ENCODE assay signal across 29 cellular contexts in the genomic region with DNA sequence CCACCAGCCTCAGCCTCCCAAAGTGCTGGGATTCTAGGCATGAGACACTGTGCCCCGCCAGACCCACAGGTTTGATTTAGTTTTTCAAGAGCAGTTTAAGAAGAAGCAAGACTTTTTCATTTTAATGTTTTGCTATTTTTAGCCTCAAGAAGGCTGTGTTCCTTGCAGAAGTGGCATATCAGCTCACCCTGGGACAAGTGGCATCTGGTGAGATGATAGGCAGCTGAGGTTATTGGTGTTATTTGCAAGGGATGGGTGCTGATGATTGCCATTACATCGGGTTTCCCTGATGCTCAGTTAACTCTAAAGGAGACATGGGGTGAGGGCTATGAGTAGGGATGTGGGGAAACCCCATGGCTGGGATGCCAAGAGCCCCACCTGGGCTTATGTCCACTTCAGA.
"Had no signal": no experiment of that assay in that cellular context is flagged by ENCODE, and none has a peak within 500 bp of the region (broad histone marks: within the 10 kb centered on the region; RNA-seq: fewer than 3 reads in every experiment).

No MANE protein-coding gene starts in this region.

- H3K27me3 ChIP-seq: stomach, suprapubic skin, testis, thyroid gland, tibial artery, tibial nerve, transverse colon, upper lobe of left lung, upper lobe of right lung, uterus, vagina had no signal

- H3K9me3 ChIP-seq: stomach, suprapubic skin, testis, thoracic aorta, thyroid gland, tibial artery, tibial nerve, transverse colon, upper lobe of left lung, upper lobe of right lung, uterus, vagina had no signal

- H3K36me3 Mint-ChIP-seq: stimulated activated effector memory CD8-positive, alpha-beta T cell treated with anti-CD3 and anti-CD28 coated beads, Interleukin-12 subunit alpha, Interleukin-12 subunit beta, amount 100 ng/mL, for 72 hours; stimulated activated memory B cell treated with anti-CD40 and anti-IgM and Interleukin-4, amounts not matched to agents 10 μg/mL and 1 μg/mL and 100 μg/mL, for 72 hours; stimulated activated naive B cell treated with anti-CD40 and anti-IgM and Interleukin-4, amounts not matched to agents 10 μg/mL and 1 μg/mL and 100 μg/mL, for 72 hours; type B pancreatic cell had no signal

- H3K27me3 Mint-ChIP-seq: stimulated activated memory B cell treated with anti-CD40 and anti-IgM and Interleukin-4, amounts not matched to agents 10 μg/mL and 1 μg/mL and 100 μg/mL, for 72 hours; stimulated activated naive B cell treated with anti-CD40 and anti-IgM and Interleukin-4, amounts not matched to agents 10 μg/mL and 1 μg/mL and 100 μg/mL, for 72 hours; stimulated activated naive CD8-positive, alpha-beta T cell treated with anti-CD3 and anti-CD28 coated beads, Interleukin-15, amount 100 ng/mL, for 72 hours; stimulated activated naive CD8-positive, alpha-beta T cell treated with anti-CD3 and anti-CD28 coated beads, Interleukin-15, Interleukin-2, amounts not matched to agents 100 ng/mL and 50 ng/mL, for 24 hours; type B pancreatic cell had no signal

- FAIRE-seq: urothelium cell line had no signal

- H3K4me1 Mint-ChIP-seq: stimulated activated effector memory CD8-positive, alpha-beta T cell treated with anti-CD3 and anti-CD28 coated beads, Interleukin-12 subunit alpha, Interleukin-12 subunit beta, amount 100 ng/mL, for 72 hours; stimulated activated memory B cell treated with anti-CD40 and anti-IgM and Interleukin-4, amounts not matched to agents 10 μg/mL and 1 μg/mL and 100 μg/mL, for 72 hours; stimulated activated naive B cell treated with anti-CD40 and anti-IgM and Interleukin-4, amounts not matched to agents 10 μg/mL and 1 μg/mL and 100 μg/mL, for 72 hours; stimulated activated naive CD8-positive, alpha-beta T cell treated with anti-CD3 and anti-CD28 coated beads, Interleukin-15, amount 100 ng/mL, for 72 hours had no signal

- H3K4me1 ChIP-seq: stomach, suprapubic skin, testis, thyroid gland, tibial artery, tibial nerve, transverse colon, upper lobe of left lung, upper lobe of right lung, uterus, vagina had no signal

- ATAC-seq: stimulated activated effector memory CD8-positive, alpha-beta T cell treated with anti-CD3 and anti-CD28 coated beads, Interleukin-12 subunit alpha, Interleukin-12 subunit beta, amount 100 ng/mL, for 72 hours; stimulated activated memory B cell treated with anti-CD40 and anti-IgM and Interleukin-4, amounts not matched to agents 10 μg/mL and 1 μg/mL and 100 μg/mL, for 72 hours; stimulated activated naive B cell treated with anti-CD40 and anti-IgM and Interleukin-4, amounts not matched to agents 10 μg/mL and 1 μg/mL and 100 μg/mL, for 72 hours; stimulated activated naive CD8-positive, alpha-beta T cell treated with anti-CD3 and anti-CD28 coated beads, Interleukin-15, amount 100 ng/mL, for 72 hours; stimulated activated naive CD8-positive, alpha-beta T cell treated with anti-CD3 and anti-CD28 coated beads, Interleukin-15, Interleukin-2, amounts not matched to agents 100 U/mL and 50 U/mL, for 24 hours; upper lobe of right lung had no signal

- H3K4me3 Mint-ChIP-seq: stimulated activated effector memory CD8-positive, alpha-beta T cell treated with anti-CD3 and anti-CD28 coated beads, Interleukin-12 subunit alpha, Interleukin-12 subunit beta, amount 100 ng/mL, for 72 hours; stimulated activated memory B cell treated with anti-CD40 and anti-IgM and Interleukin-4, amounts not matched to agents 10 μg/mL and 1 μg/mL and 100 μg/mL, for 72 hours; stimulated activated naive B cell treated with anti-CD40 and anti-IgM and Interleukin-4, amounts not matched to agents 10 μg/mL and 1 μg/mL and 100 μg/mL, for 72 hours; stimulated activated naive CD8-positive, alpha-beta T cell treated with anti-CD3 and anti-CD28 coated beads, Interleukin-15, amount 100 ng/mL, for 72 hours; stimulated activated naive CD8-positive, alpha-beta T cell treated with anti-CD3 and anti-CD28 coated beads, Interleukin-15, Interleukin-2, amounts not matched to agents 100 ng/mL and 50 ng/mL, for 24 hours; type B pancreatic cell had no signal

- DNase-seq: stimulated activated CD4-positive, alpha-beta T cell treated with anti-CD3 and anti-CD28 coated beads, Interleukin-2, amount 100 ng/mL, for 48 hours; stimulated activated CD4-positive, alpha-beta T cell treated with anti-CD3 and anti-CD28 coated beads, Interleukin-4, amount 100 ng/mL, for 1 hour; stimulated activated CD4-positive, alpha-beta T cell treated with anti-CD3 and anti-CD28 coated beads, Interleukin-4, amount 100 ng/mL, for 24 hours; stimulated activated CD4-positive, alpha-beta T cell treated with anti-CD3 and anti-CD28 coated beads, Interleukin-4, amount 100 ng/mL, for 4 hours; stimulated activated CD8-positive, alpha-beta memory T cell treated with anti-CD3 and anti-CD28 coated beads, Interleukin-4, amount 100 ng/mL, for 48 hours; stimulated activated naive B cell treated with anti-CD40 and anti-IgM and Interleukin-4, amounts not matched to agents 10 μg/mL and 1 μg/mL and 100 μg/mL, for 72 hours; stimulated activated naive CD4-positive, alpha-beta T cell; stimulated activated naive CD4-positive, alpha-beta T cell treated with Interleukin-2 at 50 U/mL for 16 hours; stimulated activated naive CD8-positive, alpha-beta T cell treated with anti-CD3 and anti-CD28 coated beads, Interleukin-15, amount 100 ng/mL, for 72 hours; stimulated activated naive CD8-positive, alpha-beta T cell treated with anti-CD3 and anti-CD28 coated beads, Interleukin-15, Interleukin-2, amounts not matched to agents 100 U/mL and 50 U/mL, for 24 hours; stomach; substantia nigra; testis; thyroid gland; tibial artery; transverse colon; trophoblast cell; upper lobe of left lung; upper lobe of right lung; uterus had no signal

- H3K4me3 ChIP-seq: stomach, suprapubic skin, testis, thoracic aorta, thyroid gland, tibial artery, tibial nerve, transverse colon, upper lobe of left lung, upper lobe of right lung, uterus, vagina had no signal

- H3K36me3 ChIP-seq: stomach, suprapubic skin, thoracic aorta, thyroid gland, tibial artery, tibial nerve, transverse colon, upper lobe of left lung, upper lobe of right lung, uterus, vagina had no signal

- H3K9me3 Mint-ChIP-seq: stimulated activated effector memory CD8-positive, alpha-beta T cell treated with anti-CD3 and anti-CD28 coated beads, Interleukin-12 subunit alpha, Interleukin-12 subunit beta, amount 100 ng/mL, for 72 hours; stimulated activated memory B cell treated with anti-CD40 and anti-IgM and Interleukin-4, amounts not matched to agents 10 μg/mL and 1 μg/mL and 100 μg/mL, for 72 hours; stimulated activated naive CD8-positive, alpha-beta T cell treated with anti-CD3 and anti-CD28 coated beads, Interleukin-15, amount 100 ng/mL, for 72 hours; stimulated activated naive CD8-positive, alpha-beta T cell treated with anti-CD3 and anti-CD28 coated beads, Interleukin-15, Interleukin-2, amounts not matched to agents 100 ng/mL and 50 ng/mL, for 24 hours had no signal

- H3K27ac Mint-ChIP-seq: stimulated activated effector memory CD8-positive, alpha-beta T cell treated with anti-CD3 and anti-CD28 coated beads, Interleukin-12 subunit alpha, Interleukin-12 subunit beta, amount 100 ng/mL, for 72 hours; stimulated activated memory B cell treated with anti-CD40 and anti-IgM and Interleukin-4, amounts not matched to agents 10 μg/mL and 1 μg/mL and 100 μg/mL, for 72 hours; stimulated activated naive B cell treated with anti-CD40 and anti-IgM and Interleukin-4, amounts not matched to agents 10 μg/mL and 1 μg/mL and 100 μg/mL, for 72 hours; stimulated activated naive CD8-positive, alpha-beta T cell treated with anti-CD3 and anti-CD28 coated beads, Interleukin-15, amount 100 ng/mL, for 72 hours; stimulated activated naive CD8-positive, alpha-beta T cell treated with anti-CD3 and anti-CD28 coated beads, Interleukin-15, Interleukin-2, amounts not matched to agents 100 ng/mL and 50 ng/mL, for 24 hours; type B pancreatic cell had no signal

- H3K27ac ChIP-seq: stomach, suprapubic skin, testis, thoracic aorta, thyroid gland, tibial artery, tibial nerve, transverse colon, upper lobe of left lung, upper lobe of right lung, uterus, vagina had no signal
